Comparison of ENCODE assay signal across 9 cellular contexts in genomic region chr12:81128930-81129554, GRCh38. TPM values are rescaled to one million over a fixed set of nuclear protein-coding genes. Genes with fewer than 3 reads are reported as not detected.
DNase-seq lines count a peak whose midpoint lies in the region; ATAC-seq and TF ChIP-seq lines count a peak whose summit lies in the region.
"Had no signal": no experiment of that assay in that cellular context is flagged by ENCODE, and none has a peak within 500 bp of the region (broad histone marks: within the 10 kb centered on the region; RNA-seq: fewer than 3 reads in every experiment).

No MANE protein-coding gene starts in this region.

- no peak overlapping the region for H3K27ac Mint-ChIP-seq in osteocyte (ENCODE audit: unreplicated experiment)

- H3K4me3 ChIP-seq in MG63 (no peak overlapping the region), fibroblast of mammary gland (ENCODE audit: control insufficient read depth, low read depth, low read length) (no peak overlapping the region)
- H3K4me3 ChIP-seq: BLaER1 had no signal

- H3K4me3 Mint-ChIP-seq in osteocyte (ENCODE audit: unreplicated experiment): no peak overlapping the region

- H3K27me3 Mint-ChIP-seq in osteocyte (ENCODE audit: unreplicated experiment): no peaks in the 10 kb centered on the region

- H3K9me3 ChIP-seq in MG63: no peaks in the 10 kb centered on the region
- H3K9me3 ChIP-seq: BLaER1 had no signal

- H3K9me3 Mint-ChIP-seq in osteocyte (ENCODE audit: unreplicated experiment): no peaks in the 10 kb centered on the region

- TF ChIP-seq CTCF in RWPE1 (conservative IDR thresholded peaks at IDR 0.05; ENCODE audit: low read depth) (peak; percentile 82), fibroblast of mammary gland (conservative IDR thresholded peaks at IDR 0.05; ENCODE audit: control insufficient read depth, insufficient read depth, low read depth, low read length) (peak; percentile 95), osteocyte (IDR thresholded peaks at IDR 0.05) (peak; percentile 84)

- DNase-seq in NCI-H524 (lab: John Stamatoyannopoulos, UW): peak; percentile 6 to 60
- no peak for DNase-seq in NCI-H524 treated with DMSO at 0.1 percent for 48 hours (lab: John Stamatoyannopoulos, UW)
- DNase-seq in MG63: peak; percentile 25
- DNase-seq in RWPE1 (ENCODE audit: low spot score): peak; percentile 25
- peak; percentile 60 for DNase-seq in fibroblast of mammary gland (ENCODE audit: low read depth)
- no peak for DNase-seq in osteocyte (ENCODE audit: extremely low spot score, unreplicated experiment)
- DNase-seq in GDM1 (lab: John Stamatoyannopoulos, UW): no peak

- POLR2A ChIA-PET in RWPE1 (lab: Yijun Ruan, JAX; ENCODE audit: low non-redundant PET): no interaction called here

- ATAC-seq in HG02571 (IDR thresholded peaks at IDR 0.05; ENCODE audit: unreplicated experiment): peak; percentile 98

- no peaks in the 10 kb centered on the region for H3K36me3 Mint-ChIP-seq in osteocyte (ENCODE audit: unreplicated experiment)

- H3K4me1 Mint-ChIP-seq in osteocyte (ENCODE audit: unreplicated experiment): no peaks in the 10 kb centered on the region

- no peak overlapping the region for H3K27ac ChIP-seq in RWPE1
- H3K27ac ChIP-seq: BLaER1 had no signal

- CTCF ChIA-PET in RWPE1 (lab: Yijun Ruan, JAX): interaction anchor here (0.5 to 1.3 kb wide), 12 partner anchors 9 to 281 kb away, joined by 3 to 8 read pairs (median 3); no protein-coding TSS in a partner anchor

- no peaks in the 10 kb centered on the region for H3K36me3 ChIP-seq in MG63
- H3K36me3 ChIP-seq: BLaER1 had no signal

- H3K27me3 ChIP-seq in MG63: no peaks in the 10 kb centered on the region
- H3K27me3 ChIP-seq: BLaER1 had no signal

RNA-seq across cellular contexts. Expression of gene ACSS3, which starts 51.2 kb away (rescaled TPM):
- total RNA-seq in MG63 (2014; rRNA removed; shearing (Covaris generic); ENCODE audit: low replicate concordance): 1.1 and 2.7 TPM in 2 replicates
- 5.6 and 6.0 TPM in 2 replicates for total RNA-seq in osteocyte

Comparison
In these comparisons a context has a peak if more than half of its experiments do, and no peak if none do; other contexts are left out.
1. DNase-seq: peak in NCI-H524 (2 of 2), MG63 (single experiment), RWPE1 (single experiment) and fibroblast of mammary gland (single experiment); none in NCI-H524 treated with DMSO at 0.1 percent for 48 hours (single experiment), osteocyte (single experiment) and GDM1 (single experiment).
2. Peak in every context shown above with its lines, with median percentiles within 50 percentile points of each other: CTCF ChIP-seq.